21 cellular contexts compared by ENCODE assay signal in the genomic region with DNA sequence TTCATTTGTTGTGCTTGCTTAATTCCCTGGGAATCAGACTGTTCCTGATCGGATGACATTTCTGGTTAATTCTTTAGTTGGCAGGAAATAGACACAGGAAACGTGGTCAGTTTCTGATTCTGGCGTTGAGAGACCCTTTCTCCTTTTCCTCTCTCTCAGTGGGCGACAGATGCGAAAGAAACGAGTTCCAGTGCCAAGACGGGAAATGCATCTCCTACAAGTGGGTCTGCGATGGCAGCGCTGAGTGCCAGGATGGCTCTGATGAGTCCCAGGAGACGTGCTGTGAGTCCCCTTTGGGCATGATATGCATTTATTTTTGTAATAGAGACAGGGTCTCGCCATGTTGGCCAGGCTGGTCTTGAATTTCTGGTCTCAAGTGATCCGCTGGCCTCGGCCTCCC. TPM values are rescaled to one million over a fixed set of nuclear protein-coding genes. Genes with fewer than 3 reads are reported as not detected.
DNase-seq lines count a peak whose midpoint lies in the region; ATAC-seq, FAIRE-seq and TF ChIP-seq lines count a peak whose summit lies in the region.
"Had no signal": no experiment of that assay in that cellular context is flagged by ENCODE, and none has a peak within 500 bp of the region (broad histone marks: within the 10 kb centered on the region; RNA-seq: fewer than 3 reads in every experiment).

No MANE protein-coding gene starts in this region.

- TF ChIP-seq POLR2A in endothelial cell of umbilical vein (IDR thresholded peaks at IDR 0.05; ENCODE audit: low read depth, low read length) (no peak), gastrocnemius medialis (IDR thresholded peaks at IDR 0.05) (no peak)

- peaks cover 31% of the 10 kb centered on the region for H3K4me1 Mint-ChIP-seq in activated T-cell treated with anti-CD3 and anti-CD28 coated beads, Interleukin-2, amount 50 U/mL, for 72 hours (ENCODE audit: low read depth)
- peaks cover 12% of the 10 kb centered on the region for H3K4me1 Mint-ChIP-seq in WTC11

- no peak overlapping the region for H3K4me3 Mint-ChIP-seq in activated T-cell treated with anti-CD3 and anti-CD28 coated beads, Interleukin-2, amount 50 U/mL, for 72 hours
- H3K4me3 Mint-ChIP-seq in WTC11: no peak overlapping the region
- H3K4me3 Mint-ChIP-seq: naive thymus-derived CD8-positive, alpha-beta T cell had no signal

- peaks cover 27% of the 10 kb centered on the region for H3K4me1 ChIP-seq in endothelial cell of umbilical vein (ENCODE audit: control insufficient read depth, extremely low read depth, insufficient read depth, low read length)
- H3K4me1 ChIP-seq in gastrocnemius medialis: peaks cover 0 to 6% of the 10 kb centered on the region in 2 donors

- peaks cover 12 to 43% of the 10 kb centered on the region in 2 donors for H3K36me3 Mint-ChIP-seq in activated T-cell treated with anti-CD3 and anti-CD28 coated beads, Interleukin-2, amount 50 U/mL, for 72 hours (ENCODE audit: insufficient read depth in 2 of 2)
- H3K36me3 Mint-ChIP-seq in WTC11: peaks cover 77% of the 10 kb centered on the region

- H3K27ac Mint-ChIP-seq in activated T-cell treated with anti-CD3 and anti-CD28 coated beads, Interleukin-2, amount 50 U/mL, for 72 hours: peak overlapping the region; percentile 30
- peak overlapping the region; percentile 92 for H3K27ac Mint-ChIP-seq in WTC11

- H3K79me2 ChIP-seq in endothelial cell of umbilical vein (ENCODE audit: control insufficient read depth, insufficient read depth, low read length): peaks cover 83% of the 10 kb centered on the region

- dilution Hi-C loops in endothelial cell of umbilical vein (cut with MboI; ENCODE audit: extremely low pct_ligation_motif_present, low sequenced_read_pairs): no loop called here

- H3K27me3 Mint-ChIP-seq in activated T-cell treated with anti-CD3 and anti-CD28 coated beads, Interleukin-2, amount 50 U/mL, for 72 hours (ENCODE audit: low read depth): no peaks in the 10 kb centered on the region
- H3K27me3 Mint-ChIP-seq in WTC11 (ENCODE audit: low read depth): no peaks in the 10 kb centered on the region
- H3K27me3 Mint-ChIP-seq: CD4-positive, CD25-positive, alpha-beta regulatory T cell; naive thymus-derived CD8-positive, alpha-beta T cell had no signal

- no peak for FAIRE-seq in endothelial cell of umbilical vein (lab: Jason Lieb, UNC)

- CTCF ChIA-PET in WTC11 (lab: Charles Lee) (interaction anchor here (0.5 to 0.9 kb wide), 3 partner anchors 53 to 264 kb away, joined by 3 to 4 read pairs (median 3); a partner anchor contains a TSS), endothelial cell of umbilical vein (lab: Charles Lee) (interaction anchor here (1.0 to 2.7 kb wide), 4 partner anchors 11 to 78 kb away, joined by 3 to 15 read pairs (median 6); a partner anchor contains a TSS)

- TF ChIP-seq CTCF in WTC11 (IDR thresholded peaks at IDR 0.05) (no peak), endothelial cell of umbilical vein (IDR thresholded peaks at IDR 0.05; ENCODE audit: extremely low read depth in 1 of 2, insufficient read depth in 1 of 2, low read depth in 1 of 2, low read length in 2 of 2) (no peak), gastrocnemius medialis (IDR thresholded peaks at IDR 0.05 in 4 of 5, conservative IDR thresholded peaks at IDR 0.05 in 1 of 5) (no peak)

- no peak overlapping the region for H3K9ac ChIP-seq in endothelial cell of umbilical vein (replicated peaks; ENCODE audit: extremely low read depth, insufficient read depth, low read length)

- in situ Hi-C loops in gastrocnemius medialis (cut with MboI; ENCODE audit: low sequenced_read_pairs in 4 of 4): no loop called here

- peaks cover 0 to 2% of the 10 kb centered on the region in 2 donors for H3K9me3 Mint-ChIP-seq in activated T-cell treated with anti-CD3 and anti-CD28 coated beads, Interleukin-2, amount 50 U/mL, for 72 hours
- H3K9me3 Mint-ChIP-seq in WTC11: no peaks in the 10 kb centered on the region

- intact Hi-C loops in endothelial cell of umbilical vein (cut with micrococcal nuclease): no loop called here
- intact Hi-C loops in gastrocnemius medialis (cut with DNase I; ENCODE audit: low total_unique reads): no loop called here

- peak overlapping the region; percentile 9 for H3K27ac ChIP-seq in endothelial cell of umbilical vein (ENCODE audit: insufficient read depth, low read depth, low read length)
- peak overlapping the region in 3 of 4 donors; percentile 3 to 41 (median 40) for H3K27ac ChIP-seq in gastrocnemius medialis
- H3K27ac ChIP-seq: psoas muscle had no signal

- H2AFZ ChIP-seq in endothelial cell of umbilical vein (ENCODE audit: low read depth, low read length): no peak overlapping the region

- H3K4me3 ChIP-seq in endothelial cell of umbilical vein (replicated peaks in 1 of 3; ENCODE audit: insufficient read depth in 1 of 3, low read depth in 1 of 3, low read length in 3 of 3) (no peak overlapping the region), gastrocnemius medialis (no peak overlapping the region)
- H3K4me3 ChIP-seq: psoas muscle, spleen had no signal

- DNase-seq in activated T-cell treated with anti-CD3 and anti-CD28 coated beads, Interleukin-2, amount 50 U/mL, for 72 hours: no peak
- no peak for DNase-seq in activated T-cell treated with anti-CD3 and anti-CD28 coated beads, Interleukin-2, amount 50 U/mL, for 1 hour
- no peak for DNase-seq in WTC11 (ENCODE audit: low spot score)
- peak; percentile 34 for DNase-seq in endothelial cell of umbilical vein (ENCODE audit: low read depth, low spot score)
- DNase-seq in gastrocnemius medialis: no peak
- DNase-seq in mesenteric fat pad (ENCODE audit: low spot score): no peak
- no peak for DNase-seq in medulla oblongata (ENCODE audit: extremely low spot score)
- DNase-seq: CD4-positive, CD25-positive, alpha-beta regulatory T cell; DMS53; foreskin melanocyte; naive thymus-derived CD8-positive, alpha-beta T cell; NCI-H187; NCI-H2227 treated with DMSO at 0.1 percent for 48 hours; NCI-H82; psoas muscle; spleen; stimulated activated CD8-positive, alpha-beta memory T cell treated with anti-CD3 and anti-CD28 coated beads, Interleukin-4, amount 100 ng/mL, for 48 hours; T-helper 9 cell had no signal

- H3K36me3 ChIP-seq in endothelial cell of umbilical vein (ENCODE audit: control insufficient read depth in 2 of 2, extremely low read depth in 1 of 2, insufficient read depth in 2 of 2, low read length in 2 of 2): peaks cover 7 to 17% of the 10 kb centered on the region in 2 experiments
- peaks cover 0 to 4% of the 10 kb centered on the region in 2 donors for H3K36me3 ChIP-seq in gastrocnemius medialis

- H3K27me3 ChIP-seq in endothelial cell of umbilical vein (ENCODE audit: control insufficient read depth in 2 of 2, insufficient read depth in 2 of 2, low read length in 2 of 2): no peaks in the 10 kb centered on the region
- peaks cover 0 to 3% (median 0%) of the 10 kb centered on the region in 3 donors for H3K27me3 ChIP-seq in gastrocnemius medialis
- H3K27me3 ChIP-seq: spleen had no signal

- no peaks in the 10 kb centered on the region for H3K9me3 ChIP-seq in endothelial cell of umbilical vein (replicated peaks; ENCODE audit: control insufficient read depth, insufficient read depth, low read length)
- H3K9me3 ChIP-seq in gastrocnemius medialis: no peaks in the 10 kb centered on the region
- H3K9me3 ChIP-seq: psoas muscle had no signal

- peaks cover 5% of the 10 kb centered on the region for H4K20me1 ChIP-seq in endothelial cell of umbilical vein (replicated peaks; ENCODE audit: control insufficient read depth, extremely low read depth, insufficient read depth, low read length)

- POLR2A ChIA-PET in WTC11 (lab: Charles Lee): interaction anchor here (0.6 kb wide), 1 partner anchor 88 kb away, joined by 3 read pairs; no protein-coding TSS in a partner anchor
- POLR2A ChIA-PET in endothelial cell of umbilical vein (lab: Charles Lee): no interaction called here

- no peak for ATAC-seq in activated T-cell treated with anti-CD3 and anti-CD28 coated beads, Interleukin-2, amount 50 U/mL, for 72 hours (replicated peaks in 1 of 2)
- no peak for ATAC-seq in WTC11
- ATAC-seq in gastrocnemius medialis: no peak
- no peak for ATAC-seq in GM19328 (IDR thresholded peaks at IDR 0.05; ENCODE audit: unreplicated experiment)
- ATAC-seq: activated CD4-positive, CD25-positive, alpha-beta regulatory T cell treated with anti-CD3 and anti-CD28 coated beads, Interleukin-2, amount 50 U/mL, for 24 hours; activated naive CD4-positive, alpha-beta T cell treated with anti-CD3 and anti-CD28 coated beads, Interleukin-2, amount 50 U/mL, for 72 hours; naive thymus-derived CD8-positive, alpha-beta T cell; psoas muscle had no signal

- BruUV-seq in endothelial cell of umbilical vein (replicated peaks; lab: Mats Ljungman, UMichigan): no TSS peak

- no peak overlapping the region for H3K4me2 ChIP-seq in endothelial cell of umbilical vein (ENCODE audit: insufficient read depth, low read length)

- H3K9me1 ChIP-seq in endothelial cell of umbilical vein (replicated peaks; ENCODE audit: control insufficient read depth, extremely low read depth, insufficient read depth, low read length): no peaks in the 10 kb centered on the region

RNA-seq across cellular contexts. Expression of a gene that starts 10.8 kb away (rescaled TPM):
- total RNA-seq in activated T-cell treated with anti-CD3 and anti-CD28 coated beads, Interleukin-2, amount 50 U/mL, for 72 hours: 10 to 100 TPM; 23.3 to 31.0 TPM
- 93.5 to 98.9 TPM (median 97.8 TPM) in 3 replicates for total RNA-seq in WTC11 (2021)
- 174 and 175 TPM in 2 replicates for total RNA-seq in endothelial cell of umbilical vein
- polyA plus RNA-seq in endothelial cell of umbilical vein: 142 and 144 TPM in 2 replicates
- polyA plus RNA-seq in endothelial cell of umbilical vein (2011; cell fraction: cytosol; rRNA removed): 107 and 108 TPM in 2 replicates
- polyA plus RNA-seq in endothelial cell of umbilical vein (2011; cell fraction: nucleus; rRNA removed): 157 and 164 TPM in 2 replicates
- 85.7 and 89.1 TPM in 2 replicates for polyA plus RNA-seq in endothelial cell of umbilical vein (2012)
- 235 and 252 TPM in 2 replicates for polyA minus RNA-seq in endothelial cell of umbilical vein
- 65.0 TPM for polyA minus RNA-seq in endothelial cell of umbilical vein (2011; cell fraction: cytosol; rRNA and poly(A)+ RNA removed)
- polyA minus RNA-seq in endothelial cell of umbilical vein (2011; cell fraction: nucleus; rRNA and poly(A)+ RNA removed): 177 and 178 TPM in 2 replicates
- 1 to 10 TPM; 1.2 to 6.0 (median 3.9) TPM for total RNA-seq in gastrocnemius medialis
- 109 TPM for total RNA-seq in mesenteric fat pad

RNA-seq across cellular contexts. Expression of a gene that starts 55.5 kb away (rescaled TPM):
- total RNA-seq in activated T-cell treated with anti-CD3 and anti-CD28 coated beads, Interleukin-2, amount 50 U/mL, for 72 hours: 10 to 100 TPM; 43.6 to 46.8 TPM
- 52.0 to 62.2 TPM (median 58.3 TPM) in 3 replicates for total RNA-seq in WTC11 (2021)
- 68.5 and 70.0 TPM in 2 replicates for total RNA-seq in endothelial cell of umbilical vein
- polyA plus RNA-seq in endothelial cell of umbilical vein: 17.2 and 19.8 TPM in 2 replicates
- polyA plus RNA-seq in endothelial cell of umbilical vein (2011; cell fraction: cytosol; rRNA removed): 21.3 and 22.1 TPM in 2 replicates
- polyA plus RNA-seq in endothelial cell of umbilical vein (2011; cell fraction: nucleus; rRNA removed): 24.9 and 33.2 TPM in 2 replicates
- polyA plus RNA-seq in endothelial cell of umbilical vein (2012): 13.1 and 17.4 TPM in 2 replicates
- polyA minus RNA-seq in endothelial cell of umbilical vein: 54.8 and 79.1 TPM in 2 replicates
- 78.2 TPM for polyA minus RNA-seq in endothelial cell of umbilical vein (2011; cell fraction: cytosol; rRNA and poly(A)+ RNA removed)
- polyA minus RNA-seq in endothelial cell of umbilical vein (2011; cell fraction: nucleus; rRNA and poly(A)+ RNA removed): 10.7 and 12.5 TPM in 2 replicates
- total RNA-seq in gastrocnemius medialis: 1 to 10 TPM in 1 of 4 donors, under 1 TPM in 1, not detected in 2; 0.55 to 1.6 TPM
- total RNA-seq in mesenteric fat pad: 0.77 TPM

Comparison
In these comparisons a context has a peak if more than half of its experiments do, and no peak if none do; other contexts are left out.
1. RNA of a gene that starts 55.5 kb away (total RNA-seq): 68.5 to 70.0 TPM in endothelial cell of umbilical vein, 52.0 to 62.2 TPM in WTC11 and 43.6 to 46.8 TPM in activated T-cell treated with anti-CD3 and anti-CD28 coated beads, Interleukin-2, amount 50 U/mL, for 72 hours; 0.77 TPM in mesenteric fat pad (single experiment) and 0.55 to 1.6 TPM in gastrocnemius medialis; every median in the first group is over 10 times any median in the second.